24 cellular contexts compared by ENCODE assay signal in genomic region chr20:61849376-61849775, GRCh38.
"Had no signal": no experiment of that assay in that cellular context is flagged by ENCODE, and none has a peak within 500 bp of the region (broad histone marks: within the 10 kb centered on the region; RNA-seq: fewer than 3 reads in every experiment).

No MANE protein-coding gene starts in this region.

- H3K27ac Mint-ChIP-seq: activated CD4-positive, alpha-beta memory T cell treated with anti-CD3 and anti-CD28 coated beads, Interleukin-2, amount 10 ng/mL, durations not matched to agents 7 days and 5 days; activated naive CD8-positive, alpha-beta T cell; activated T-helper 17 cell treated with anti-CD3 and anti-CD28 coated beads, Interleukin-2, amount 50 U/mL, for 72 hours; endodermal cell had no signal

- H3K36me3 Mint-ChIP-seq: activated naive CD8-positive, alpha-beta T cell had no signal

- H3K9me3 ChIP-seq: colonic mucosa had no signal

- H3K27me3 Mint-ChIP-seq: activated CD4-positive, alpha-beta memory T cell treated with anti-CD3 and anti-CD28 coated beads, Interleukin-2, amount 10 ng/mL, durations not matched to agents 7 days and 5 days; activated CD4-positive, alpha-beta T cell treated with anti-CD3 and anti-CD28 coated beads, Interleukin-2, amount 10 ng/mL, durations not matched to agents 7 days and 5 days; activated naive CD8-positive, alpha-beta T cell had no signal

- H3K4me1 Mint-ChIP-seq: activated CD4-positive, alpha-beta memory T cell treated with anti-CD3 and anti-CD28 coated beads, Interleukin-2, amount 10 ng/mL, durations not matched to agents 7 days and 5 days; activated CD4-positive, alpha-beta T cell treated with anti-CD3 and anti-CD28 coated beads, Interleukin-2, amount 10 ng/mL, durations not matched to agents 7 days and 5 days; activated T-helper 17 cell treated with anti-CD3 and anti-CD28 coated beads, Interleukin-2, amount 50 U/mL, for 72 hours; endodermal cell had no signal

- H3K4me1 ChIP-seq: colonic mucosa had no signal

- H3K9me3 Mint-ChIP-seq: activated CD4-positive, alpha-beta memory T cell treated with anti-CD3 and anti-CD28 coated beads, Interleukin-2, amount 10 ng/mL, durations not matched to agents 7 days and 5 days; activated CD4-positive, alpha-beta T cell treated with anti-CD3 and anti-CD28 coated beads, Interleukin-2, amount 10 ng/mL, durations not matched to agents 7 days and 5 days; activated T-cell treated with anti-CD3 and anti-CD28 coated beads, Interleukin-2, amount 50 U/mL, for 4 hours; activated T-helper 17 cell treated with anti-CD3 and anti-CD28 coated beads, Interleukin-2, amount 50 U/mL, for 72 hours had no signal

- ATAC-seq: activated T-cell treated with anti-CD3 and anti-CD28 coated beads, Interleukin-2, amount 50 U/mL, for 4 hours; activated T-helper 17 cell treated with anti-CD3 and anti-CD28 coated beads, Interleukin-2, amount 50 U/mL, for 72 hours; esophagus mucosa had no signal

- DNase-seq: activated CD4-positive, alpha-beta memory T cell treated with anti-CD3 and anti-CD28 coated beads, Interleukin-2, amount 10 ng/mL, durations not matched to agents 7 days and 5 days; activated CD4-positive, alpha-beta T cell treated with anti-CD3 and anti-CD28 coated beads for 1 hour; activated CD4-positive, alpha-beta T cell treated with anti-CD3 and anti-CD28 coated beads for 4 hours; activated CD4-positive, alpha-beta T cell treated with anti-CD3 and anti-CD28 coated beads, Interleukin-2, amount 10 ng/mL, durations not matched to agents 7 days and 5 days; activated CD4-positive, alpha-beta T cell treated with anti-CD3 and anti-CD28 coated beads, Interleukin-2, amount 50 U/mL, for 4 hours; activated CD4-positive, CD25-positive, alpha-beta regulatory T cell; activated CD8-positive, alpha-beta memory T cell treated with anti-CD3 and anti-CD28 coated beads, Interleukin-2, amount 50 U/mL, for 48 hours; activated effector memory CD4-positive, alpha-beta T cell treated with Interleukin-2 at 50 U/mL for 16 hours; activated gamma-delta T cell treated with Interleukin-2 at 50 U/mL for 16 hours; activated naive CD4-positive, alpha-beta T cell treated with anti-CD3 and anti-CD28 coated beads, Interleukin-2, amount 50 U/mL, for 16 hours; activated naive CD4-positive, alpha-beta T cell treated with Interleukin-2 at 50 U/mL for 16 hours; activated T-cell treated with anti-CD3 and anti-CD28 coated beads, Interleukin-2, amount 50 U/mL, for 4 hours; amniotic stem cell; anterior cingulate cortex; caudate nucleus; colonic mucosa; effector CD8-positive, alpha-beta T cell; endodermal cell; foreskin fibroblast; head of caudate nucleus; T-helper 2 cell had no signal

- H3K4me3 Mint-ChIP-seq: activated CD4-positive, alpha-beta memory T cell treated with anti-CD3 and anti-CD28 coated beads, Interleukin-2, amount 10 ng/mL, durations not matched to agents 7 days and 5 days; activated CD4-positive, alpha-beta T cell treated with anti-CD3 and anti-CD28 coated beads, Interleukin-2, amount 10 ng/mL, durations not matched to agents 7 days and 5 days; activated naive CD8-positive, alpha-beta T cell; activated T-cell treated with anti-CD3 and anti-CD28 coated beads, Interleukin-2, amount 50 U/mL, for 4 hours; activated T-helper 17 cell treated with anti-CD3 and anti-CD28 coated beads, Interleukin-2, amount 50 U/mL, for 72 hours; endodermal cell had no signal

- H3K4me3 ChIP-seq: colonic mucosa had no signal

- H3K36me3 ChIP-seq: colonic mucosa had no signal
